In genomic region chr1:29410476-29410875, GRCh38 we compare ENCODE assay signal across 20 cellular contexts.
DNase-seq lines count a peak whose midpoint lies in the region; ATAC-seq and TF ChIP-seq lines count a peak whose summit lies in the region.
"Had no signal": no experiment of that assay in that cellular context is flagged by ENCODE, and none has a peak within 500 bp of the region (broad histone marks: within the 10 kb centered on the region; RNA-seq: fewer than 3 reads in every experiment).

No MANE protein-coding gene starts in this region.

- no peak overlapping the region for H3K27ac ChIP-seq in foreskin keratinocyte
- H3K27ac ChIP-seq: esophagus muscularis mucosa, heart left ventricle, KMS-11, right atrium auricular region, suprapubic skin had no signal

- H3K36me3 ChIP-seq in MG63 = no peaks in the 10 kb centered on the region
- H3K36me3 ChIP-seq: esophagus muscularis mucosa, heart left ventricle, right atrium auricular region, suprapubic skin had no signal

- H3K9me3 ChIP-seq in MG63 = no peaks in the 10 kb centered on the region
- H3K9me3 ChIP-seq: esophagus muscularis mucosa, heart left ventricle, right atrium auricular region, suprapubic skin had no signal

- H3K27me3 ChIP-seq in foreskin keratinocyte (peaks cover 14% of the 10 kb centered on the region), MG63 (no peaks in the 10 kb centered on the region)
- H3K27me3 ChIP-seq: right atrium auricular region had no signal

- no peaks in the 10 kb centered on the region for H3K4me1 ChIP-seq in foreskin keratinocyte
- H3K4me1 ChIP-seq: esophagus muscularis mucosa, heart left ventricle, right atrium auricular region, suprapubic skin had no signal

- TF ChIP-seq CTCF in foreskin keratinocyte (conservative IDR thresholded peaks at IDR 0.05) = no peak
- no peak for TF ChIP-seq CTCF in omental fat pad (IDR thresholded peaks at IDR 0.05)

- H3K4me3 ChIP-seq in MG63 = no peak overlapping the region
- H3K4me3 ChIP-seq: esophagus muscularis mucosa, heart left ventricle, right atrium auricular region, suprapubic skin had no signal

- DNase-seq in DMS79 treated with DMSO at 0.1 percent for 48 hours (lab: John Stamatoyannopoulos, UW) (peak; percentile 95), NCI-H187 treated with DMSO at 0.1 percent for 48 hours (lab: John Stamatoyannopoulos, UW) (peak; percentile 44), NCI-H69 (lab: John Stamatoyannopoulos, UW) (peak; percentile 94), foreskin keratinocyte (peak; percentile 46 to 61), activated gamma-delta T cell (lab: John Stamatoyannopoulos, UW) (no peak), omental fat pad (ENCODE audit: low spot score) (no peak), MG63 (no peak), hepatic stellate cell (ENCODE audit: low spot score) (no peak)
- DNase-seq: activated CD4-positive, CD25-positive, alpha-beta regulatory T cell treated with anti-CD3 and anti-CD28 coated beads, Interleukin-2, amount 50 U/mL, for 72 hours; activated CD8-positive, alpha-beta memory T cell treated with anti-CD3 and anti-CD28 coated beads, Interleukin-2, amount 10 ng/mL, durations not matched to agents 7 days and 5 days; activated naive CD4-positive, alpha-beta T cell; dermis blood vessel endothelial cell; heart left ventricle; kidney; NCI-H226; T-helper 2 cell had no signal

- ATAC-seq in foreskin keratinocyte (peak; percentile 45), omental fat pad (ENCODE audit: low FRiP score) (no peak)
- ATAC-seq: activated CD8-positive, alpha-beta memory T cell treated with anti-CD3 and anti-CD28 coated beads, Interleukin-2, amount 10 ng/mL, durations not matched to agents 7 days and 5 days; heart left ventricle had no signal

Comparison
In these comparisons a context has a peak if more than half of its experiments do, and no peak if none do; other contexts are left out.
1. DNase-seq: peak in DMS79 treated with DMSO at 0.1 percent for 48 hours (single experiment), NCI-H187 treated with DMSO at 0.1 percent for 48 hours (single experiment), NCI-H69 (single experiment) and foreskin keratinocyte (2 of 2); none in activated gamma-delta T cell (single experiment), omental fat pad (single experiment), MG63 (single experiment) and hepatic stellate cell (single experiment).